ENCODE assay signal across 1 cellular context in the genomic region with DNA sequence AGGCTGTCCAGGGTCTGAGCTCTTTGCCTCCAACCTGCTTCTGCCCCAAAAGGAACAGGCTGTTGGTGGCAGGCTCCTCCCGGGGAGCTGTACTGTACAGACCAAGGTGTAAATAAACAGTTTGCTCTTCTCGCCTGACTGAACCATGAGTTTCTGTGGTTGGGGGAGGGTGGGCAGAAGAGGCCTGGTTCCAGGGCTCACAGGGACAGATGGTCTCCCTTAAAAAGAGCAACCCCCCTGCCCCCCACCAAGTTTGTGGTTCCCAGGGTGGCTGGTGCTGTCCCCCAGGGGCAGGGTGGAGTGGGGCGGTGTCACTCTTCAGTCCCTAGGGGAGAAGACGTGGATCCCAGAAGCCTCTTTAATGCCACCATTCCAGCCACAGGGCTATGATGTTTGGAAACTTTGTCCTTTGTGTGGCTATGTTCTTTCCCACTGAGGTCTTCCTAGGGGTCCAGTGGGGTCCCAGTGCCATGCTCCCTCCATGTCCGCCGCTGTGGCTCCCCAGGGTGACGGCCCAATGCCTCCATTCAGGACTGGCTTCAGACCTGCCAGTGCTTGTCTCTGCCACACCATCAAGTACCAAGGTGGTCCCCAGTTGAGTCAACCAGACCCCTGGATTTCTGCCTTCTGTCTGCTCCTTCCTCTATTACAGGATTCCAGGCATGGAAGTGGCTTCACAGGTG.
TF ChIP-seq lines count a peak whose summit lies in the region.

No MANE protein-coding gene starts in this region.

TF ChIP-seq in GM12878, 131 proteins besides CTCF, POLR2A, EP300 and RAD21 (continued from another document and continues in another):
- TF ChIP-seq, protein P1, sequence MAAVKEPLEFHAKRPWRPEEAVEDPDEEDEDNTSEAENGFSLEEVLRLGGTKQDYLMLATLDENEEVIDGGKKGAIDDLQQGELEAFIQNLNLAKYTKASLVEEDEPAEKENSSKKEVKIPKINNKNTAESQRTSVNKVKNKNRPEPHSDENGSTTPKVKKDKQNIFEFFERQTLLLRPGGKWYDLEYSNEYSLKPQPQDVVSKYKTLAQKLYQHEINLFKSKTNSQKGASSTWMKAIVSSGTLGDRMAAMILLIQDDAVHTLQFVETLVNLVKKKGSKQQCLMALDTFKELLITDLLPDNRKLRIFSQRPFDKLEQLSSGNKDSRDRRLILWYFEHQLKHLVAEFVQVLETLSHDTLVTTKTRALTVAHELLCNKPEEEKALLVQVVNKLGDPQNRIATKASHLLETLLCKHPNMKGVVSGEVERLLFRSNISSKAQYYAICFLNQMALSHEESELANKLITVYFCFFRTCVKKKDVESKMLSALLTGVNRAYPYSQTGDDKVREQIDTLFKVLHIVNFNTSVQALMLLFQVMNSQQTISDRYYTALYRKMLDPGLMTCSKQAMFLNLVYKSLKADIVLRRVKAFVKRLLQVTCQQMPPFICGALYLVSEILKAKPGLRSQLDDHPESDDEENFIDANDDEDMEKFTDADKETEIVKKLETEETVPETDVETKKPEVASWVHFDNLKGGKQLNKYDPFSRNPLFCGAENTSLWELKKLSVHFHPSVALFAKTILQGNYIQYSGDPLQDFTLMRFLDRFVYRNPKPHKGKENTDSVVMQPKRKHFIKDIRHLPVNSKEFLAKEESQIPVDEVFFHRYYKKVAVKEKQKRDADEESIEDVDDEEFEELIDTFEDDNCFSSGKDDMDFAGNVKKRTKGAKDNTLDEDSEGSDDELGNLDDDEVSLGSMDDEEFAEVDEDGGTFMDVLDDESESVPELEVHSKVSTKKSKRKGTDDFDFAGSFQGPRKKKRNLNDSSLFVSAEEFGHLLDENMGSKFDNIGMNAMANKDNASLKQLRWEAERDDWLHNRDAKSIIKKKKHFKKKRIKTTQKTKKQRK (IDR thresholded peaks at IDR 0.05; ENCODE audit: low read depth, low read length) = no peak
- TF ChIP-seq, protein P2, sequence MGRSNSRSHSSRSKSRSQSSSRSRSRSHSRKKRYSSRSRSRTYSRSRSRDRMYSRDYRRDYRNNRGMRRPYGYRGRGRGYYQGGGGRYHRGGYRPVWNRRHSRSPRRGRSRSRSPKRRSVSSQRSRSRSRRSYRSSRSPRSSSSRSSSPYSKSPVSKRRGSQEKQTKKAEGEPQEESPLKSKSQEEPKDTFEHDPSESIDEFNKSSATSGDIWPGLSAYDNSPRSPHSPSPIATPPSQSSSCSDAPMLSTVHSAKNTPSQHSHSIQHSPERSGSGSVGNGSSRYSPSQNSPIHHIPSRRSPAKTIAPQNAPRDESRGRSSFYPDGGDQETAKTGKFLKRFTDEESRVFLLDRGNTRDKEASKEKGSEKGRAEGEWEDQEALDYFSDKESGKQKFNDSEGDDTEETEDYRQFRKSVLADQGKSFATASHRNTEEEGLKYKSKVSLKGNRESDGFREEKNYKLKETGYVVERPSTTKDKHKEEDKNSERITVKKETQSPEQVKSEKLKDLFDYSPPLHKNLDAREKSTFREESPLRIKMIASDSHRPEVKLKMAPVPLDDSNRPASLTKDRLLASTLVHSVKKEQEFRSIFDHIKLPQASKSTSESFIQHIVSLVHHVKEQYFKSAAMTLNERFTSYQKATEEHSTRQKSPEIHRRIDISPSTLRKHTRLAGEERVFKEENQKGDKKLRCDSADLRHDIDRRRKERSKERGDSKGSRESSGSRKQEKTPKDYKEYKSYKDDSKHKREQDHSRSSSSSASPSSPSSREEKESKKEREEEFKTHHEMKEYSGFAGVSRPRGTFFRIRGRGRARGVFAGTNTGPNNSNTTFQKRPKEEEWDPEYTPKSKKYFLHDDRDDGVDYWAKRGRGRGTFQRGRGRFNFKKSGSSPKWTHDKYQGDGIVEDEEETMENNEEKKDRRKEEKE (IDR thresholded peaks at IDR 0.05) = no peak
- TF ChIP-seq RELA (IDR thresholded peaks at IDR 0.05; ENCODE audit: borderline replicate concordance, partially characterized antibody) (no peak), TBL1XR1 (IDR thresholded peaks at IDR 0.05; ENCODE audit: low read depth, low read length) (peak; percentile 81), NFIC (IDR thresholded peaks at IDR 0.05; ENCODE audit: low read depth, low read length) (peak; percentile 23; the same call in 1 of the 2 replicates), RB1 (IDR thresholded peaks at IDR 0.05; ENCODE audit: borderline replicate concordance) (no peak), BHLHE40 (IDR thresholded peaks at IDR 0.05; ENCODE audit: borderline replicate concordance in 1 of 2, low read depth in 2 of 2, low read length in 1 of 2) (peak; percentile 86), NFYA (IDR thresholded peaks at IDR 0.05; ENCODE audit: borderline replicate concordance, low read depth, low read length) (no peak), SMARCA5 (IDR thresholded peaks at IDR 0.05) (0 out of 2 replicates have a peak, but pooled peaks have one; percentile 38), RBBP5 (conservative IDR thresholded peaks at IDR 0.05) (no peak), MEF2B (IDR thresholded peaks at IDR 0.05; ENCODE audit: partially characterized antibody, poor library complexity, severe bottlenecking) (peak; percentile 93), SREBF2 (IDR thresholded peaks at IDR 0.05; ENCODE audit: low read length) (no peak), FOXM1 (IDR thresholded peaks at IDR 0.05; ENCODE audit: low read depth, low read length) (no peak), SMAD5 (IDR thresholded peaks at IDR 0.05; ENCODE audit: low read depth) (no peak), CBFB (IDR thresholded peaks at IDR 0.05; ENCODE audit: low read depth) (0 out of 2 replicates have a peak, but pooled peaks have one; percentile 54), EZH2 (IDR thresholded peaks at IDR 0.05; ENCODE audit: borderline replicate concordance, control insufficient read depth, low read depth, low read length) (no peak), NFXL1 (IDR thresholded peaks at IDR 0.05; ENCODE audit: borderline replicate concordance) (no peak), PAX8 (IDR thresholded peaks at IDR 0.05) (no peak), ZBED1 (IDR thresholded peaks at IDR 0.05; ENCODE audit: borderline replicate concordance) (no peak), CEBPB (IDR thresholded peaks at IDR 0.05; ENCODE audit: borderline replicate concordance in 1 of 2, low read depth in 2 of 2, low read length in 2 of 2) (no peak), ZNF217 (IDR thresholded peaks at IDR 0.05) (no peak), HDAC2 (IDR thresholded peaks at IDR 0.05) (no peak), HCFC1 (IDR thresholded peaks at IDR 0.05; ENCODE audit: low read length) (no peak), BMI1 (IDR thresholded peaks at IDR 0.05; ENCODE audit: borderline replicate concordance) (no peak)
- TF ChIP-seq, protein P3, sequence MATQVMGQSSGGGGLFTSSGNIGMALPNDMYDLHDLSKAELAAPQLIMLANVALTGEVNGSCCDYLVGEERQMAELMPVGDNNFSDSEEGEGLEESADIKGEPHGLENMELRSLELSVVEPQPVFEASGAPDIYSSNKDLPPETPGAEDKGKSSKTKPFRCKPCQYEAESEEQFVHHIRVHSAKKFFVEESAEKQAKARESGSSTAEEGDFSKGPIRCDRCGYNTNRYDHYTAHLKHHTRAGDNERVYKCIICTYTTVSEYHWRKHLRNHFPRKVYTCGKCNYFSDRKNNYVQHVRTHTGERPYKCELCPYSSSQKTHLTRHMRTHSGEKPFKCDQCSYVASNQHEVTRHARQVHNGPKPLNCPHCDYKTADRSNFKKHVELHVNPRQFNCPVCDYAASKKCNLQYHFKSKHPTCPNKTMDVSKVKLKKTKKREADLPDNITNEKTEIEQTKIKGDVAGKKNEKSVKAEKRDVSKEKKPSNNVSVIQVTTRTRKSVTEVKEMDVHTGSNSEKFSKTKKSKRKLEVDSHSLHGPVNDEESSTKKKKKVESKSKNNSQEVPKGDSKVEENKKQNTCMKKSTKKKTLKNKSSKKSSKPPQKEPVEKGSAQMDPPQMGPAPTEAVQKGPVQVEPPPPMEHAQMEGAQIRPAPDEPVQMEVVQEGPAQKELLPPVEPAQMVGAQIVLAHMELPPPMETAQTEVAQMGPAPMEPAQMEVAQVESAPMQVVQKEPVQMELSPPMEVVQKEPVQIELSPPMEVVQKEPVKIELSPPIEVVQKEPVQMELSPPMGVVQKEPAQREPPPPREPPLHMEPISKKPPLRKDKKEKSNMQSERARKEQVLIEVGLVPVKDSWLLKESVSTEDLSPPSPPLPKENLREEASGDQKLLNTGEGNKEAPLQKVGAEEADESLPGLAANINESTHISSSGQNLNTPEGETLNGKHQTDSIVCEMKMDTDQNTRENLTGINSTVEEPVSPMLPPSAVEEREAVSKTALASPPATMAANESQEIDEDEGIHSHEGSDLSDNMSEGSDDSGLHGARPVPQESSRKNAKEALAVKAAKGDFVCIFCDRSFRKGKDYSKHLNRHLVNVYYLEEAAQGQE (IDR thresholded peaks at IDR 0.05; ENCODE audit: low read depth, low read length) = no peak
- TF ChIP-seq, protein P4, sequence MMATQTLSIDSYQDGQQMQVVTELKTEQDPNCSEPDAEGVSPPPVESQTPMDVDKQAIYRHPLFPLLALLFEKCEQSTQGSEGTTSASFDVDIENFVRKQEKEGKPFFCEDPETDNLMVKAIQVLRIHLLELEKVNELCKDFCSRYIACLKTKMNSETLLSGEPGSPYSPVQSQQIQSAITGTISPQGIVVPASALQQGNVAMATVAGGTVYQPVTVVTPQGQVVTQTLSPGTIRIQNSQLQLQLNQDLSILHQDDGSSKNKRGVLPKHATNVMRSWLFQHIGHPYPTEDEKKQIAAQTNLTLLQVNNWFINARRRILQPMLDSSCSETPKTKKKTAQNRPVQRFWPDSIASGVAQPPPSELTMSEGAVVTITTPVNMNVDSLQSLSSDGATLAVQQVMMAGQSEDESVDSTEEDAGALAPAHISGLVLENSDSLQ (IDR thresholded peaks at IDR 0.05) = peak; percentile 71
- TF ChIP-seq, protein P5, sequence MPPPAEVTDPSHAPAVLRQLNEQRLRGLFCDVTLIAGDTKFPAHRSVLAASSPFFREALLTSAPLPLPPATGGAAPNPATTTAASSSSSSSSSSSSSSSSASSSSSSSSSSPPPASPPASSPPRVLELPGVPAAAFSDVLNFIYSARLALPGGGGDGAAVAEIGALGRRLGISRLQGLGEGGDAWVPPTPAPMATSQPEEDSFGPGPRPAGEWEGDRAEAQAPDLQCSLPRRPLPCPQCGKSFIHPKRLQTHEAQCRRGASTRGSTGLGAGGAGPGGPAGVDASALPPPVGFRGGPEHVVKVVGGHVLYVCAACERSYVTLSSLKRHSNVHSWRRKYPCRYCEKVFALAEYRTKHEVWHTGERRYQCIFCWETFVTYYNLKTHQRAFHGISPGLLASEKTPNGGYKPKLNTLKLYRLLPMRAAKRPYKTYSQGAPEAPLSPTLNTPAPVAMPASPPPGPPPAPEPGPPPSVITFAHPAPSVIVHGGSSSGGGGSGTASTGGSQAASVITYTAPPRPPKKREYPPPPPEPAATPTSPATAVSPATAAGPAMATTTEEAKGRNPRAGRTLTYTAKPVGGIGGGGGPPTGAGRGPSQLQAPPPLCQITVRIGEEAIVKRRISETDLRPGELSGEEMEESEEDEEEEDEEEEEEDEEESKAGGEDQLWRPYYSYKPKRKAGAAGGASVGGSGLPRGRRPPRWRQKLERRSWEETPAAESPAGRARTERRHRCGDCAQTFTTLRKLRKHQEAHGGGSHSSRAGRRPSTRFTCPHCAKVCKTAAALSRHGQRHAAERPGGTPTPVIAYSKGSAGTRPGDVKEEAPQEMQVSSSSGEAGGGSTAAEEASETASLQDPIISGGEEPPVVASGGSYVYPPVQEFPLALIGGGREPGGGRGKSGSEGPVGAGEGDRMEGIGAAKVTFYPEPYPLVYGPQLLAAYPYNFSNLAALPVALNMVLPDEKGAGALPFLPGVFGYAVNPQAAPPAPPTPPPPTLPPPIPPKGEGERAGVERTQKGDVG (CRISPR knock-in tag; IDR thresholded peaks at IDR 0.05) = no peak
- TF ChIP-seq, protein P6, sequence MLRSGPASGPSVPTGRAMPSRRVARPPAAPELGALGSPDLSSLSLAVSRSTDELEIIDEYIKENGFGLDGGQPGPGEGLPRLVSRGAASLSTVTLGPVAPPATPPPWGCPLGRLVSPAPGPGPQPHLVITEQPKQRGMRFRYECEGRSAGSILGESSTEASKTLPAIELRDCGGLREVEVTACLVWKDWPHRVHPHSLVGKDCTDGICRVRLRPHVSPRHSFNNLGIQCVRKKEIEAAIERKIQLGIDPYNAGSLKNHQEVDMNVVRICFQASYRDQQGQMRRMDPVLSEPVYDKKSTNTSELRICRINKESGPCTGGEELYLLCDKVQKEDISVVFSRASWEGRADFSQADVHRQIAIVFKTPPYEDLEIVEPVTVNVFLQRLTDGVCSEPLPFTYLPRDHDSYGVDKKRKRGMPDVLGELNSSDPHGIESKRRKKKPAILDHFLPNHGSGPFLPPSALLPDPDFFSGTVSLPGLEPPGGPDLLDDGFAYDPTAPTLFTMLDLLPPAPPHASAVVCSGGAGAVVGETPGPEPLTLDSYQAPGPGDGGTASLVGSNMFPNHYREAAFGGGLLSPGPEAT (IDR thresholded peaks at IDR 0.05; ENCODE audit: low read depth) = peak; percentile 55; the same call in 1 of the 2 replicates
- TF ChIP-seq, protein P7, sequence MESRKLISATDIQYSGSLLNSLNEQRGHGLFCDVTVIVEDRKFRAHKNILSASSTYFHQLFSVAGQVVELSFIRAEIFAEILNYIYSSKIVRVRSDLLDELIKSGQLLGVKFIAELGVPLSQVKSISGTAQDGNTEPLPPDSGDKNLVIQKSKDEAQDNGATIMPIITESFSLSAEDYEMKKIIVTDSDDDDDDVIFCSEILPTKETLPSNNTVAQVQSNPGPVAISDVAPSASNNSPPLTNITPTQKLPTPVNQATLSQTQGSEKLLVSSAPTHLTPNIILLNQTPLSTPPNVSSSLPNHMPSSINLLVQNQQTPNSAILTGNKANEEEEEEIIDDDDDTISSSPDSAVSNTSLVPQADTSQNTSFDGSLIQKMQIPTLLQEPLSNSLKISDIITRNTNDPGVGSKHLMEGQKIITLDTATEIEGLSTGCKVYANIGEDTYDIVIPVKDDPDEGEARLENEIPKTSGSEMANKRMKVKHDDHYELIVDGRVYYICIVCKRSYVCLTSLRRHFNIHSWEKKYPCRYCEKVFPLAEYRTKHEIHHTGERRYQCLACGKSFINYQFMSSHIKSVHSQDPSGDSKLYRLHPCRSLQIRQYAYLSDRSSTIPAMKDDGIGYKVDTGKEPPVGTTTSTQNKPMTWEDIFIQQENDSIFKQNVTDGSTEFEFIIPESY (IDR thresholded peaks at IDR 0.05) = no peak
- TF ChIP-seq, protein P8, sequence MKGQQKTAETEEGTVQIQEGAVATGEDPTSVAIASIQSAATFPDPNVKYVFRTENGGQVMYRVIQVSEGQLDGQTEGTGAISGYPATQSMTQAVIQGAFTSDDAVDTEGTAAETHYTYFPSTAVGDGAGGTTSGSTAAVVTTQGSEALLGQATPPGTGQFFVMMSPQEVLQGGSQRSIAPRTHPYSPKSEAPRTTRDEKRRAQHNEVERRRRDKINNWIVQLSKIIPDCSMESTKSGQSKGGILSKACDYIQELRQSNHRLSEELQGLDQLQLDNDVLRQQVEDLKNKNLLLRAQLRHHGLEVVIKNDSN (IDR thresholded peaks at IDR 0.05; ENCODE audit: borderline replicate concordance, extremely low read length, insufficient read depth, low read depth, low read length) = no peak
